ENCODE assay signal across 16 cellular contexts in genomic region chr4:112519689-112520597, GRCh38. TPM values are rescaled to one million over a fixed set of nuclear protein-coding genes. Genes with fewer than 3 reads are reported as not detected.
DNase-seq lines count a peak whose midpoint lies in the region; ATAC-seq and TF ChIP-seq lines count a peak whose summit lies in the region.
"Had no signal": no experiment of that assay in that cellular context is flagged by ENCODE, and none has a peak within 500 bp of the region (broad histone marks: within the 10 kb centered on the region; RNA-seq: fewer than 3 reads in every experiment).

No MANE protein-coding gene starts in this region.

- peaks cover 86% of the 10 kb centered on the region for H3K27me3 ChIP-seq in H7 (ENCODE audit: control insufficient read depth, insufficient read depth, low read length)
- peaks cover 8 to 92% (median 62%) of the 10 kb centered on the region in 3 experiments for H3K27me3 ChIP-seq in neuronal stem cell (ENCODE audit: control insufficient read depth in 3 of 3, insufficient read depth in 3 of 3, low read depth in 1 of 3, low read length in 3 of 3)
- peaks cover 91 to 97% (median 93%) of the 10 kb centered on the region in 3 donors for H3K27me3 ChIP-seq in gastrocnemius medialis

- no peak overlapping the region for H2BK120ac ChIP-seq in neuronal stem cell (ENCODE audit: low read depth, low read length)

- H3K9ac ChIP-seq in neuronal stem cell (ENCODE audit: low read depth, low read length, poor library complexity) = no peak overlapping the region

- TF ChIP-seq CTCF in gastrocnemius medialis (IDR thresholded peaks at IDR 0.05 in 4 of 5, conservative IDR thresholded peaks at IDR 0.05 in 1 of 5) (no peak), Calu3 (IDR thresholded peaks at IDR 0.05; ENCODE audit: unreplicated experiment) (no peak)

- peaks cover 47% of the 10 kb centered on the region for H3K4me1 Mint-ChIP-seq in activated CD4-positive, alpha-beta T cell treated with anti-CD3 and anti-CD28 coated beads for 36 hours
- H3K4me1 Mint-ChIP-seq in activated naive CD8-positive, alpha-beta T cell treated with anti-CD3 and anti-CD28 coated beads, Interleukin-2, amount 10 ng/mL, durations not matched to agents 7 days and 5 days = peaks cover 52% of the 10 kb centered on the region
- peaks cover 20% of the 10 kb centered on the region for H3K4me1 Mint-ChIP-seq in Calu3 (ENCODE audit: low read depth, unreplicated experiment)

- CTCF ChIA-PET in activated CD4-positive, alpha-beta T cell treated with anti-CD3 and anti-CD28 coated beads for 36 hours (lab: Charles Lee) = interaction anchor here (0.7 to 1.0 kb wide), 2 partner anchors 11 to 21 kb away, joined by 3 read pairs; no protein-coding TSS in a partner anchor
- CTCF ChIA-PET in Calu3 (lab: Charles Lee) = no interaction called here

- no peak overlapping the region for H2BK5ac ChIP-seq in neuronal stem cell (ENCODE audit: low read length)

- no peak overlapping the region for H2BK15ac ChIP-seq in neuronal stem cell (ENCODE audit: low read length)

- H3K27ac Mint-ChIP-seq in activated CD4-positive, alpha-beta T cell treated with anti-CD3 and anti-CD28 coated beads for 36 hours = no peak overlapping the region
- H3K27ac Mint-ChIP-seq in activated naive CD8-positive, alpha-beta T cell treated with anti-CD3 and anti-CD28 coated beads, Interleukin-2, amount 10 ng/mL, durations not matched to agents 7 days and 5 days = no peak overlapping the region
- no peak overlapping the region for H3K27ac Mint-ChIP-seq in Calu3 (ENCODE audit: unreplicated experiment)
- H3K27ac Mint-ChIP-seq: nephron had no signal

- no peak for ATAC-seq in activated CD4-positive, alpha-beta T cell treated with anti-CD3 and anti-CD28 coated beads for 36 hours
- ATAC-seq in activated naive CD8-positive, alpha-beta T cell treated with anti-CD3 and anti-CD28 coated beads, Interleukin-2, amount 10 ng/mL, durations not matched to agents 7 days and 5 days (ENCODE audit: low read depth) = no peak
- no peak for ATAC-seq in gastrocnemius medialis
- ATAC-seq: left cardiac atrium, upper lobe of right lung had no signal

- H3K4me1 ChIP-seq in neuronal stem cell (ENCODE audit: control insufficient read depth in 2 of 2, insufficient read depth in 1 of 2, low read depth in 1 of 2, low read length in 2 of 2) = peaks cover 24 to 32% of the 10 kb centered on the region in 2 donors
- H3K4me1 ChIP-seq in gastrocnemius medialis = peaks cover 33% of the 10 kb centered on the region in 2 donors

- POLR2A ChIA-PET in activated CD4-positive, alpha-beta T cell treated with anti-CD3 and anti-CD28 coated beads for 36 hours (lab: Charles Lee) = interaction anchor here (0.6 kb wide), 1 partner anchor 39 kb away, joined by 3 read pairs; no protein-coding TSS in a partner anchor
- POLR2A ChIA-PET in activated naive CD8-positive, alpha-beta T cell treated with anti-CD3 and anti-CD28 coated beads, Interleukin-2, amount 10 ng/mL, durations not matched to agents 7 days and 5 days (lab: Charles Lee) = no interaction called here

- H3K36me3 Mint-ChIP-seq in activated CD4-positive, alpha-beta T cell treated with anti-CD3 and anti-CD28 coated beads for 36 hours (ENCODE audit: low read depth) = no peaks in the 10 kb centered on the region
- H3K36me3 Mint-ChIP-seq in activated naive CD8-positive, alpha-beta T cell treated with anti-CD3 and anti-CD28 coated beads, Interleukin-2, amount 10 ng/mL, durations not matched to agents 7 days and 5 days = no peaks in the 10 kb centered on the region
- H3K36me3 Mint-ChIP-seq in Calu3 (ENCODE audit: insufficient read depth, unreplicated experiment) = peaks cover 8% of the 10 kb centered on the region

- no peak overlapping the region for H2BK12ac ChIP-seq in neuronal stem cell (ENCODE audit: low read length)

- H3K27ac ChIP-seq in neuronal stem cell (replicated peaks; ENCODE audit: low read length) (no peak overlapping the region), gastrocnemius medialis (no peak overlapping the region)
- H3K27ac ChIP-seq: spleen, upper lobe of right lung had no signal

- H3K36me3 ChIP-seq in H7 (replicated peaks; ENCODE audit: control insufficient read depth, insufficient read depth, low read length) (no peaks in the 10 kb centered on the region), neuronal stem cell (replicated peaks in 1 of 2; ENCODE audit: control insufficient read depth in 2 of 2, insufficient read depth in 2 of 2, low read length in 2 of 2) (no peaks in the 10 kb centered on the region), gastrocnemius medialis (no peaks in the 10 kb centered on the region)
- H3K36me3 ChIP-seq: spleen, upper lobe of right lung had no signal

- H3K9me3 ChIP-seq in neuronal stem cell (replicated peaks in 1 of 2; ENCODE audit: control insufficient read depth in 2 of 2, insufficient read depth in 1 of 2, low read depth in 1 of 2, low read length in 2 of 2) = peaks cover 0 to 8% of the 10 kb centered on the region in 2 donors
- no peaks in the 10 kb centered on the region for H3K9me3 ChIP-seq in gastrocnemius medialis
- H3K9me3 ChIP-seq: upper lobe of right lung had no signal

- no peak overlapping the region for H2AK5ac ChIP-seq in neuronal stem cell (ENCODE audit: low read depth, low read length)

- no peak overlapping the region for H3K4ac ChIP-seq in neuronal stem cell (ENCODE audit: low read length)

- no peak overlapping the region for H4K8ac ChIP-seq in neuronal stem cell (ENCODE audit: low read depth, low read length)

- no TSS peak for BruUV-seq in Calu3 (replicated peaks; lab: Mats Ljungman, UMichigan)

- H3K18ac ChIP-seq in neuronal stem cell (ENCODE audit: low read length) = no peak overlapping the region

- no peaks in the 10 kb centered on the region for H3K79me1 ChIP-seq in neuronal stem cell (ENCODE audit: low read depth, low read length)

- peak overlapping the region; percentile 59 for H3K4me2 ChIP-seq in neuronal stem cell (ENCODE audit: insufficient read depth, low read length, poor library complexity, severe bottlenecking)

- no peak overlapping the region for H4K91ac ChIP-seq in neuronal stem cell (ENCODE audit: low read depth, low read length, poor library complexity)

- peak overlapping the region; percentile 71 for H2AFZ ChIP-seq in neuronal stem cell (ENCODE audit: low read length)

- H3K27me3 Mint-ChIP-seq in activated CD4-positive, alpha-beta T cell treated with anti-CD3 and anti-CD28 coated beads for 36 hours = peaks cover 70% of the 10 kb centered on the region
- peaks cover 84% of the 10 kb centered on the region for H3K27me3 Mint-ChIP-seq in activated naive CD8-positive, alpha-beta T cell treated with anti-CD3 and anti-CD28 coated beads, Interleukin-2, amount 10 ng/mL, durations not matched to agents 7 days and 5 days
- peaks cover 69% of the 10 kb centered on the region for H3K27me3 Mint-ChIP-seq in Calu3 (ENCODE audit: unreplicated experiment)

- H3K4me3 ChIP-seq in H7 (ENCODE audit: insufficient read depth, low read depth, low read length) (peak overlapping the region; percentile 29; the same call in 1 of the 2 replicates), neuronal stem cell (ENCODE audit: low read length in 2 of 2) (no peak overlapping the region), gastrocnemius medialis (no peak overlapping the region)
- H3K4me3 ChIP-seq: upper lobe of right lung had no signal

- no peak overlapping the region for H3K4me3 Mint-ChIP-seq in activated CD4-positive, alpha-beta T cell treated with anti-CD3 and anti-CD28 coated beads for 36 hours
- peak overlapping the region; percentile 74 for H3K4me3 Mint-ChIP-seq in activated naive CD8-positive, alpha-beta T cell treated with anti-CD3 and anti-CD28 coated beads, Interleukin-2, amount 10 ng/mL, durations not matched to agents 7 days and 5 days
- no peak overlapping the region for H3K4me3 Mint-ChIP-seq in Calu3 (ENCODE audit: low read depth, unreplicated experiment)

- no CpG with 5 or more reads among the region's 21 CpGs for WGBS in neuronal stem cell (ENCODE audit: extremely low coverage in 2 of 2, insufficient read length in 2 of 2, insufficient replicate concordance in 1 of 2), 2 donors

- intact Hi-C loops in activated CD4-positive, alpha-beta T cell treated with anti-CD3 and anti-CD28 coated beads for 36 hours (cut with DNase I, micrococcal nuclease) = loop anchor here (5.0 kb wide), 6 partner anchors 242 to 1898 kb away; partner anchors contain the start of genes AP1AR (in 1 of the 2) and PITX2 (in 1 of the 2)
- intact Hi-C loops in gastrocnemius medialis (cut with DNase I; ENCODE audit: low total_unique reads) (no loop called here), Calu3 (cut with micrococcal nuclease; ENCODE audit: unreplicated experiment) (loop anchor here (5.0 to 10.0 kb wide), 3 partner anchors 82 to 455 kb away; no protein-coding TSS in a partner anchor)

- in situ Hi-C loops in gastrocnemius medialis (cut with MboI; ENCODE audit: low sequenced_read_pairs in 4 of 4) = loop anchor here in 3 of 4 donors (10.0 kb wide), 2 partner anchors 185 to 195 kb away; no protein-coding TSS in a partner anchor

- H3K14ac ChIP-seq in neuronal stem cell (ENCODE audit: low read length) = no peak overlapping the region

- DNase-seq in activated CD4-positive, alpha-beta T cell treated with anti-CD3 and anti-CD28 coated beads for 36 hours = peak; percentile 35
- DNase-seq in activated CD4-positive, alpha-beta T cell treated with anti-CD3 and anti-CD28 coated beads for 1 hour = no peak
- peak; percentile 55 for DNase-seq in H7
- peak; percentile 34 for DNase-seq in activated naive CD8-positive, alpha-beta T cell treated with anti-CD3 and anti-CD28 coated beads, Interleukin-2, amount 10 ng/mL, durations not matched to agents 7 days and 5 days
- peak; percentile 51 for DNase-seq in neuronal stem cell (ENCODE audit: low spot score)
- no peak for DNase-seq in gastrocnemius medialis
- DNase-seq in NK-92 treated with Interleukin-12 subunit alpha and Interleukin-12 subunit beta, amount 100 ng/mL, for 24 hours (lab: John Stamatoyannopoulos, UW) = no peak
- no peak for DNase-seq in Calu3
- DNase-seq: left cardiac atrium, NCI-H1436, NCI-H69, spleen, upper lobe of right lung had no signal

- no peak overlapping the region for H3K23ac ChIP-seq in neuronal stem cell (ENCODE audit: low read depth, low read length, poor library complexity)

- no peaks in the 10 kb centered on the region for H3K9me3 Mint-ChIP-seq in activated CD4-positive, alpha-beta T cell treated with anti-CD3 and anti-CD28 coated beads for 36 hours (ENCODE audit: low read depth)
- H3K9me3 Mint-ChIP-seq in activated naive CD8-positive, alpha-beta T cell treated with anti-CD3 and anti-CD28 coated beads, Interleukin-2, amount 10 ng/mL, durations not matched to agents 7 days and 5 days = no peaks in the 10 kb centered on the region
- H3K9me3 Mint-ChIP-seq in Calu3 (ENCODE audit: low read depth, unreplicated experiment) = no peaks in the 10 kb centered on the region

- no peak for TF ChIP-seq POLR2A in gastrocnemius medialis (IDR thresholded peaks at IDR 0.05)

RNA-seq across cellular contexts. Expression of gene NEUROG2, which starts 4.0 kb away (rescaled TPM):
- under 1 TPM in 1 of 2 experiments, not detected in 1; 0.11 TPM for total RNA-seq in activated CD4-positive, alpha-beta T cell treated with anti-CD3 and anti-CD28 coated beads for 36 hours
- not detected in 2 replicates for total RNA-seq in H7 (2014; rRNA removed; shearing (Covaris generic))
- total RNA-seq in activated naive CD8-positive, alpha-beta T cell treated with anti-CD3 and anti-CD28 coated beads, Interleukin-2, amount 10 ng/mL, durations not matched to agents 7 days and 5 days = not detected
- 0.68 TPM for polyA plus RNA-seq in neuronal stem cell (2013, experiment 1 of 2)
- polyA plus RNA-seq in neuronal stem cell (2013, experiment 2 of 2) = 0.66 TPM
- not detected for total RNA-seq in gastrocnemius medialis
- not detected in 2 replicates for total RNA-seq in Calu3 (2022)
- total RNA-seq: dermis microvascular lymphatic vessel endothelial cell, fibroblast of villous mesenchyme, left cardiac atrium, spleen, upper lobe of right lung had no signal
- polyA plus RNA-seq: spleen had no signal

Comparison
In these comparisons a context has a peak if more than half of its experiments do, and no peak if none do; other contexts are left out.
1. DNase-seq: peak in activated CD4-positive, alpha-beta T cell treated with anti-CD3 and anti-CD28 coated beads for 36 hours (single experiment), H7 (single experiment), activated naive CD8-positive, alpha-beta T cell treated with anti-CD3 and anti-CD28 coated beads, Interleukin-2, amount 10 ng/mL, durations not matched to agents 7 days and 5 days (single experiment) and neuronal stem cell (single experiment); none in activated CD4-positive, alpha-beta T cell treated with anti-CD3 and anti-CD28 coated beads for 1 hour (single experiment), gastrocnemius medialis (0 of 2), NK-92 treated with Interleukin-12 subunit alpha and Interleukin-12 subunit beta, amount 100 ng/mL, for 24 hours (single experiment) and Calu3 (single experiment).